In the genomic region with DNA sequence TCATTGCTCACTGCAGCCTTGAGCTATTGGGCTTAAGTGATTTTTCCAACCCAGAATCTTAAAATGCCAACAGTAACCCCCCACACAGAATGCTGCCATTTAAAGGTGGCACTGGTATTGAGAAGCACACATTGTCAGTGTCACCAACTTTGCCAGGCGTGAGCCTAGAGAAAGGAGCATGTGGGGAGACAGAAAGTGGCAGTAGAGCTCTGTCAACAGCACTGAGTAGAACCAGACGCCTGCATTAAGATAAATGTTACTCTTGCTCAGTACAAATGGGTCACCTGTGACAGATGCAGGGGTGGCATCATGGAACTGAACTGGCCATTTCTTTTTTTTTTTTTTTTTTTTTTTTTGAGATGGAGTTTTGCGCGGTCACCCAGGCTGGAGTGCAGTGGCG, we compare ENCODE assay signal across 19 cellular contexts.
"Had no signal": no experiment of that assay in that cellular context is flagged by ENCODE, and none has a peak within 500 bp of the region (broad histone marks: within the 10 kb centered on the region; RNA-seq: fewer than 3 reads in every experiment).

No MANE protein-coding gene starts in this region.

- H3K27ac ChIP-seq: coronary artery, dorsolateral prefrontal cortex, esophagus muscularis mucosa, gastrocnemius medialis, heart right ventricle, left lung, lower lobe of right lung had no signal

- H3K27me3 ChIP-seq: dorsolateral prefrontal cortex, esophagus muscularis mucosa, gastrocnemius medialis, heart right ventricle, left lung had no signal

- H3K4me3 ChIP-seq: coronary artery, dorsolateral prefrontal cortex, esophagus muscularis mucosa, gastrocnemius medialis, heart right ventricle, left lung, lower lobe of right lung, mucosa of descending colon had no signal

- DNase-seq: dermis blood vessel endothelial cell; dorsolateral prefrontal cortex; effector CD4-positive, alpha-beta T cell; effector memory CD4-positive, alpha-beta T cell; foreskin melanocyte; gastrocnemius medialis; glutamatergic neuron; head of caudate nucleus; heart right ventricle; hippocampal formation; left cardiac atrium; left lung; lower lobe of right lung; mesenchymal stem cell; mucosa of descending colon; naive B cell; naive thymus-derived CD8-positive, alpha-beta T cell had no signal

- H3K36me3 ChIP-seq: esophagus muscularis mucosa, gastrocnemius medialis, heart right ventricle, left lung, lower lobe of right lung had no signal

- H3K9me3 ChIP-seq: esophagus muscularis mucosa, gastrocnemius medialis, heart right ventricle, left lung, lower lobe of right lung, mucosa of descending colon had no signal

- H3K4me1 ChIP-seq: esophagus muscularis mucosa, gastrocnemius medialis, heart right ventricle, left lung, lower lobe of right lung had no signal

- ATAC-seq: gastrocnemius medialis; heart right ventricle; left lung; lower lobe of right lung; mucosa of descending colon; naive thymus-derived CD8-positive, alpha-beta T cell had no signal
